27 cellular contexts compared by ENCODE assay signal in the genomic region with DNA sequence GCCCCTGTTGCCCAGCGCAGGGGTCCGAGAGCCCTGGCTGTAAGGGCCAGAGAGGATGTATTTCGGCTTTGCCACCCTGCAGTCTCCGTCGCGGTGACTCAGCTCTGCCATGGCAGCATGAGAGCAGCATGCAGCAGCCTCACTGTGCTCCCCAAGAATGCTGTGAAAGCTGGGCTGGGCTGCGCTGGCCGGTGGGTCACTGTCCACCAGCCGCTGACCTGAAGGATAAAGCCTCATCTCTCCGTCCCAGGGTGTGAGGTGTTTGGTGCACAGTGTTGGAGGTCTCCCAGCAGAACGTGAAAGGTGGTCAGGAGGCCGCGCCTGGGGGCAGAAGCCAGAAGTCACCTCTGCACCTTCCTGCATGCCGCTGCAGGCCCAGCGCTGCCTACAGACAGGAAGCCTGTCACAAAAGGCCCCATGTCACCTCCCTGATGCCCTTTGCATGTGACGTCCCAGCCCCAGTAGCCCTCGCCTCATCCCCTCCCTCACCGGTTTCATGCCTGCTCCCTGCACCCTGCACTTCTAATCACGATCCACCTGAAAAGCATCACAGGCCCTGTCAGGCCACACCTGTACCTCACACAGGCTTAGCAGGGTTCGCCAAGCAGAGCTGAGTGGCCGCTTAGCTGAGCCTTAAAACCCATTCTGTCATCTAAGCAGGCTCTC.
"Had no signal": no experiment of that assay in that cellular context is flagged by ENCODE, and none has a peak within 500 bp of the region (broad histone marks: within the 10 kb centered on the region; RNA-seq: fewer than 3 reads in every experiment).

No MANE protein-coding gene starts in this region.

- H3K4me3 ChIP-seq: ascending aorta, cardiac muscle cell, colonic mucosa, dorsolateral prefrontal cortex, gastroesophageal sphincter, hepatocyte, neural progenitor cell, skin epidermis, tibial nerve had no signal

- H3K36me3 ChIP-seq: ascending aorta, cardiac muscle cell, colonic mucosa, gastroesophageal sphincter, neural progenitor cell, tibial nerve had no signal

- H3K27ac ChIP-seq: ascending aorta, cardiac muscle cell, colonic mucosa, dorsolateral prefrontal cortex, gastroesophageal sphincter, hepatocyte, neural progenitor cell, skin epidermis, tibial nerve had no signal

- H3K4me1 ChIP-seq: ascending aorta, colonic mucosa, gastroesophageal sphincter, neural progenitor cell, tibial nerve had no signal

- H2AFZ ChIP-seq: hepatocyte, neural progenitor cell had no signal

- H3K4me2 ChIP-seq: hepatocyte, neural progenitor cell had no signal

- ATAC-seq: activated CD8-positive, alpha-beta T cell treated with anti-CD3 and anti-CD28 coated beads for 36 hours; sciatic nerve had no signal

- H3K79me2 ChIP-seq: hepatocyte had no signal

- H3K36me3 Mint-ChIP-seq: activated naive CD4-positive, alpha-beta T cell treated with anti-CD3 and anti-CD28 coated beads, Interleukin-2, amount 50 U/mL, for 24 hours; brain; mesothelial cell of epicardium; naive thymus-derived CD4-positive, alpha-beta T cell; stimulated activated memory B cell treated with anti-CD40 and anti-IgM and Interleukin-4, amounts not matched to agents 10 μg/mL and 1 μg/mL and 100 μg/mL, for 72 hours had no signal

- H3K27me3 Mint-ChIP-seq: activated naive CD4-positive, alpha-beta T cell treated with anti-CD3 and anti-CD28 coated beads, Interleukin-2, amount 50 U/mL, for 24 hours had no signal

- H3K9me3 Mint-ChIP-seq: activated T-helper 2 cell treated with anti-CD3 and anti-CD28 coated beads, Interferon-gamma antibody, Interleukin-2, Interleukin-4, amounts not matched to agents 10 μg/mL and 5 μg/mL and 100 μg/mL, durations not matched to agents 14 hours and 24 hours and 36 hours; mesothelial cell of epicardium had no signal

- H3K27ac Mint-ChIP-seq: activated CD8-positive, alpha-beta T cell treated with anti-CD3 and anti-CD28 coated beads for 36 hours; activated naive CD4-positive, alpha-beta T cell treated with anti-CD3 and anti-CD28 coated beads, Interleukin-2, amount 50 U/mL, for 24 hours; activated T-helper 2 cell treated with anti-CD3 and anti-CD28 coated beads, Interferon-gamma antibody, Interleukin-2, Interleukin-4, amounts not matched to agents 10 μg/mL and 5 μg/mL and 100 μg/mL, durations not matched to agents 14 hours and 24 hours and 36 hours; brain; mesothelial cell of epicardium; naive thymus-derived CD4-positive, alpha-beta T cell; neural progenitor cell; stimulated activated memory B cell treated with anti-CD40 and anti-IgM and Interleukin-4, amounts not matched to agents 10 μg/mL and 1 μg/mL and 100 μg/mL, for 72 hours had no signal

- H3K9ac ChIP-seq: neural progenitor cell had no signal

- H3K4me1 Mint-ChIP-seq: activated naive CD4-positive, alpha-beta T cell treated with anti-CD3 and anti-CD28 coated beads, Interleukin-2, amount 50 U/mL, for 24 hours; naive thymus-derived CD4-positive, alpha-beta T cell; stimulated activated memory B cell treated with anti-CD40 and anti-IgM and Interleukin-4, amounts not matched to agents 10 μg/mL and 1 μg/mL and 100 μg/mL, for 72 hours had no signal

- H3K9me3 ChIP-seq: ascending aorta, colonic mucosa had no signal

- H3K27me3 ChIP-seq: ascending aorta, cardiac muscle cell, colonic mucosa, hepatocyte, neural progenitor cell, tibial nerve had no signal

- DNase-seq: activated CD4-positive, alpha-beta T cell treated with anti-CD3 and anti-CD28 coated beads for 1 hour; activated CD4-positive, alpha-beta T cell treated with anti-CD3 and anti-CD28 coated beads, Interleukin-2, amount 50 U/mL, for 1 hour; activated CD8-positive, alpha-beta T cell treated with anti-CD3 and anti-CD28 coated beads for 36 hours; activated T-cell treated with anti-CD3 and anti-CD28 coated beads, Interleukin-2, amount 50 U/mL, for 48 hours; cerebellar nuclear complex; colonic mucosa; dorsolateral prefrontal cortex; effector memory CD4-positive, alpha-beta T cell; erythroblast; islet precursor cell; mammary epithelial cell; naive thymus-derived CD4-positive, alpha-beta T cell; stimulated activated CD4-positive, alpha-beta T cell treated with anti-CD3 and anti-CD28 coated beads, Interleukin-4, amount 100 ng/mL, for 24 hours; T-helper 2 cell had no signal

- H3K4me3 Mint-ChIP-seq: activated CD8-positive, alpha-beta T cell treated with anti-CD3 and anti-CD28 coated beads for 36 hours; activated naive CD4-positive, alpha-beta T cell treated with anti-CD3 and anti-CD28 coated beads, Interleukin-2, amount 50 U/mL, for 24 hours; brain; mesothelial cell of epicardium; naive thymus-derived CD4-positive, alpha-beta T cell; neural progenitor cell; stimulated activated memory B cell treated with anti-CD40 and anti-IgM and Interleukin-4, amounts not matched to agents 10 μg/mL and 1 μg/mL and 100 μg/mL, for 72 hours had no signal
